In genomic region chr6:33161354-33162320, GRCh38 we compare ENCODE assay signal across 8 cellular contexts. TPM values are rescaled to one million over a fixed set of nuclear protein-coding genes. Genes with fewer than 3 reads are reported as not detected.
A peak's percentile ranks its signal among the peaks of the same experiment; 100 is the strongest.
DNase-seq lines count a peak whose midpoint lies in the region; ATAC-seq, FAIRE-seq and TF ChIP-seq lines count a peak whose summit lies in the region.

No MANE protein-coding gene starts in this region.

- FAIRE-seq in GM12891 (lab: Jason Lieb, UNC), result peak; percentile 85

- POLR2A ChIA-PET in T-cell (lab: Charles Lee), result no interaction called here

- H3K9me3 ChIP-seq in heart right ventricle, result no peaks in the 10 kb centered on the region
- H3K9me3 ChIP-seq in transverse colon, result no peaks in the 10 kb centered on the region

- intact Hi-C loops in heart right ventricle (cut with DNase I), result loop anchor here (1.0 to 5.0 kb wide), 6 partner anchors 36 to 87 kb away; no protein-coding TSS in a partner anchor
- intact Hi-C loops in posterior cingulate gyrus (cut with DNase I), result loop anchor here (1.0 kb wide), 2 partner anchors 36 to 87 kb away; no protein-coding TSS in a partner anchor
- intact Hi-C loops in transverse colon (cut with DNase I; ENCODE audit: low total_unique reads), result loop anchor here (10.0 kb wide), 1 partner anchor 83 kb away; no protein-coding TSS in a partner anchor

- H3K27ac ChIP-seq in heart right ventricle (peak overlapping the region in 7 of 10 donors; percentile 22 to 55 (median 44)), transverse colon (peak overlapping the region; percentile 58 to 82 (median 74))

- no peaks in the 10 kb centered on the region for H3K36me3 ChIP-seq in heart right ventricle
- no peaks in the 10 kb centered on the region for H3K36me3 ChIP-seq in transverse colon

- peak overlapping the region; percentile 78 to 83 (median 83) for H3K4me3 Mint-ChIP-seq in T-cell
- H3K4me3 Mint-ChIP-seq in activated naive CD8-positive, alpha-beta T cell treated with anti-CD3 and anti-CD28 coated beads, Interleukin-2, amount 50 U/mL, for 24 hours, result peak overlapping the region; percentile 77

- in situ Hi-C loops in KBM-7 (cut with MboI; ENCODE audit: low pct_unique_long_range_greater_than_20kb, low sequenced_read_pairs), result no loop called here
- in situ Hi-C loops in transverse colon (cut with MboI; ENCODE audit: low pct_ligation_motif_present in 1 of 4, low pct_unique_long_range_greater_than_20kb in 1 of 4, low sequenced_read_pairs in 3 of 4), result loop anchor here in 2 of 4 donors (10.0 kb wide), 1 partner anchor 83 kb away; no protein-coding TSS in a partner anchor

- ATAC-seq in T-cell (replicated peaks in 1 of 4) (peak; percentile 94 to 97 (median 96)), heart right ventricle (peak; percentile 83 to 96 (median 91))
- ATAC-seq in activated naive CD8-positive, alpha-beta T cell treated with anti-CD3 and anti-CD28 coated beads, Interleukin-2, amount 50 U/mL, for 24 hours, result peak; percentile 85

- peaks cover 0 to 21% (median 7%) of the 10 kb centered on the region in 9 donors for H3K4me1 ChIP-seq in heart right ventricle
- peaks cover 4 to 17% (median 15%) of the 10 kb centered on the region in 4 donors for H3K4me1 ChIP-seq in transverse colon

- DNase-seq in 8988T, result peak; percentile 86
- DNase-seq in GM12891 (ENCODE audit: insufficient read length, low spot score), result peak; percentile 94
- peak; percentile 81 for DNase-seq in KBM-7
- DNase-seq in T-cell, result peak; percentile 49 to 87 (median 74)
- DNase-seq in activated naive CD8-positive, alpha-beta T cell treated with anti-CD3 and anti-CD28 coated beads, Interleukin-2, amount 50 U/mL, for 24 hours, result peak; percentile 89
- DNase-seq in heart right ventricle, result peak; percentile 77 to 86
- peak; percentile 57 to 96 (median 80) for DNase-seq in posterior cingulate gyrus
- DNase-seq in transverse colon, result peak; percentile 85

- no peaks in the 10 kb centered on the region for H3K27me3 ChIP-seq in heart right ventricle
- no peaks in the 10 kb centered on the region for H3K27me3 ChIP-seq in transverse colon

- TF ChIP-seq CTCF in heart right ventricle (IDR thresholded peaks at IDR 0.05) (peak; percentile 93 to 100 (median 95)), transverse colon (IDR thresholded peaks at IDR 0.05) (peak; percentile 94 to 96 (median 94))

- no peak for TF ChIP-seq POLR2A in GM12891 (IDR thresholded peaks at IDR 0.05; ENCODE audit: low read depth, low read length)
- no peak for TF ChIP-seq POLR2A in transverse colon (IDR thresholded peaks at IDR 0.05)

- peaks cover 12 to 15% (median 13%) of the 10 kb centered on the region in 3 donors for H3K4me1 Mint-ChIP-seq in T-cell
- peaks cover 11% of the 10 kb centered on the region for H3K4me1 Mint-ChIP-seq in activated naive CD8-positive, alpha-beta T cell treated with anti-CD3 and anti-CD28 coated beads, Interleukin-2, amount 50 U/mL, for 24 hours

- 6% methylated on average over 58 of the region's 58 CpGs for WGBS in heart right ventricle, 2 donors
- WGBS in transverse colon (ENCODE audit: low coverage in 1 of 2), 2 donors, result 15% methylated on average over 23 of the region's 58 CpGs; no CpG with 5 or more reads in 1 of the 2 donors

- H3K4me3 ChIP-seq in heart right ventricle (peak overlapping the region; percentile 44 to 60 (median 55)), transverse colon (peak overlapping the region; percentile 34 to 53 (median 38))

- TF ChIP-seq EP300 in transverse colon (IDR thresholded peaks at IDR 0.05; ENCODE audit: low read depth), result no peak

- H3K27ac Mint-ChIP-seq in T-cell, result peak overlapping the region in 1 of 2 donors; percentile 66
- H3K27ac Mint-ChIP-seq in activated naive CD8-positive, alpha-beta T cell treated with anti-CD3 and anti-CD28 coated beads, Interleukin-2, amount 50 U/mL, for 24 hours, result peak overlapping the region; percentile 82

- H3K27me3 Mint-ChIP-seq in T-cell, result peaks cover 6 to 17% of the 10 kb centered on the region in 2 donors
- H3K27me3 Mint-ChIP-seq in activated naive CD8-positive, alpha-beta T cell treated with anti-CD3 and anti-CD28 coated beads, Interleukin-2, amount 50 U/mL, for 24 hours, result no peaks in the 10 kb centered on the region

- no peaks in the 10 kb centered on the region for H3K9me3 Mint-ChIP-seq in T-cell
- no peaks in the 10 kb centered on the region for H3K9me3 Mint-ChIP-seq in activated naive CD8-positive, alpha-beta T cell treated with anti-CD3 and anti-CD28 coated beads, Interleukin-2, amount 50 U/mL, for 24 hours

- H3K36me3 Mint-ChIP-seq in T-cell, result no peaks in the 10 kb centered on the region
- no peaks in the 10 kb centered on the region for H3K36me3 Mint-ChIP-seq in activated naive CD8-positive, alpha-beta T cell treated with anti-CD3 and anti-CD28 coated beads, Interleukin-2, amount 50 U/mL, for 24 hours (ENCODE audit: low read depth)

- CTCF ChIA-PET in T-cell (lab: Charles Lee), result interaction anchor here (0.6 to 2.4 kb wide), 7 partner anchors 13 to 87 kb away, joined by 3 to 11 read pairs (median 3); partner anchors contain the start of gene RING1 (in 1 of the 2)

TF ChIP-seq in GM12891, 5 proteins besides CTCF, POLR2A, EP300 and RAD21:
- TF ChIP-seq POU2F2 (IDR thresholded peaks at IDR 0.05; ENCODE audit: low read depth, low read length), result no peak
- TF ChIP-seq SPI1 (IDR thresholded peaks at IDR 0.05; ENCODE audit: low read depth, low read length), result no peak
- no peak for TF ChIP-seq POLR2AphosphoS5 (IDR thresholded peaks at IDR 0.05; ENCODE audit: low read depth, low read length)
- no peak for TF ChIP-seq PAX5 (IDR thresholded peaks at IDR 0.05; ENCODE audit: insufficient read depth, low read length, severe bottlenecking)
- no peak for TF ChIP-seq TAF1 (IDR thresholded peaks at IDR 0.05; ENCODE audit: low read depth, low read length)

RNA-seq across cellular contexts. Expression of gene COL11A2, which starts 30.6 kb away (rescaled TPM):
- polyA plus RNA-seq in GM12891 (2012; ENCODE audit: low read depth, missing spikeins), result 0.50 TPM
- total RNA-seq in T-cell (1 to 10 TPM; 1.3 to 9.7 (median 2.7) TPM), heart right ventricle (1 to 10 TPM in 3 of 10 donors, under 1 TPM in 7; 0.52 to 3.9 (median 0.94) TPM), transverse colon (under 1 TPM in 3 of 4 donors, not detected in 1; 0.14 to 0.79 (median 0.75) TPM)
- polyA plus RNA-seq in heart right ventricle, result 1 to 10 TPM in 1 of 2 donors, under 1 TPM in 1; 0.55 to 8.7 TPM

RNA-seq across cellular contexts. Expression of gene RXRB, which starts 38.8 kb away (rescaled TPM):
- 22.0 TPM for polyA plus RNA-seq in GM12891 (2012; ENCODE audit: low read depth, missing spikeins)
- total RNA-seq in T-cell (100 to 1,000 TPM in 2 of 5 donors, 10 to 100 TPM in 3; 65.5 to 104 (median 96.4) TPM), heart right ventricle (10 to 100 TPM; 29.7 to 39.1 (median 33.2) TPM), transverse colon (10 to 100 TPM; 26.9 to 31.9 (median 29.4) TPM)
- 10 to 100 TPM; 22.2 to 40.7 TPM for polyA plus RNA-seq in heart right ventricle

RNA-seq across cellular contexts. Expression of gene SLC39A7, which starts 39.0 kb away (rescaled TPM):
- 42.4 TPM for polyA plus RNA-seq in GM12891 (2012; ENCODE audit: low read depth, missing spikeins)
- 10 to 100 TPM; 19.1 to 44.0 (median 41.3) TPM for total RNA-seq in T-cell
- total RNA-seq in heart right ventricle, result 100 to 1,000 TPM in 1 of 10 donors, 10 to 100 TPM in 9; 44.8 to 104 (median 53.1) TPM
- polyA plus RNA-seq in heart right ventricle, result 100 to 1,000 TPM in 1 of 2 donors, 10 to 100 TPM in 1; 25.8 to 178 TPM
- total RNA-seq in transverse colon, result 10 to 100 TPM; 38.2 to 99.9 (median 60.5) TPM

RNA-seq across cellular contexts. Expression of gene HSD17B8, which starts 42.8 kb away (rescaled TPM):
- polyA plus RNA-seq in GM12891 (2012; ENCODE audit: low read depth, missing spikeins), result 19.0 TPM
- 10 to 100 TPM; 13.9 to 27.7 (median 24.4) TPM for total RNA-seq in T-cell
- 10 to 100 TPM; 17.6 to 25.5 (median 23.0) TPM for total RNA-seq in heart right ventricle
- 10 to 100 TPM in 1 of 2 donors, 1 to 10 TPM in 1; 7.4 to 15.1 TPM for polyA plus RNA-seq in heart right ventricle
- 10 to 100 TPM; 34.3 to 65.7 (median 43.1) TPM for total RNA-seq in transverse colon

RNA-seq across cellular contexts. Expression of gene RING1, which starts 46.7 kb away (rescaled TPM):
- polyA plus RNA-seq in GM12891 (2012; ENCODE audit: low read depth, missing spikeins), result 25.2 TPM
- total RNA-seq in T-cell, result 10 to 100 TPM; 37.7 to 43.8 (median 42.6) TPM
- 10 to 100 TPM; 26.5 to 32.1 (median 28.0) TPM for total RNA-seq in heart right ventricle
- 10 to 100 TPM; 28.6 to 35.1 TPM for polyA plus RNA-seq in heart right ventricle
- total RNA-seq in transverse colon, result 10 to 100 TPM; 10.8 to 29.9 (median 19.9) TPM

Comparison
In these comparisons a context has a peak if more than half of its experiments do, and no peak if none do; other contexts are left out.
1. Peak in every context shown above with its lines: DNase-seq, ATAC-seq, H3K4me3 ChIP-seq and H3K27ac ChIP-seq.